ENCODE assay signal across 18 cellular contexts in the genomic region with DNA sequence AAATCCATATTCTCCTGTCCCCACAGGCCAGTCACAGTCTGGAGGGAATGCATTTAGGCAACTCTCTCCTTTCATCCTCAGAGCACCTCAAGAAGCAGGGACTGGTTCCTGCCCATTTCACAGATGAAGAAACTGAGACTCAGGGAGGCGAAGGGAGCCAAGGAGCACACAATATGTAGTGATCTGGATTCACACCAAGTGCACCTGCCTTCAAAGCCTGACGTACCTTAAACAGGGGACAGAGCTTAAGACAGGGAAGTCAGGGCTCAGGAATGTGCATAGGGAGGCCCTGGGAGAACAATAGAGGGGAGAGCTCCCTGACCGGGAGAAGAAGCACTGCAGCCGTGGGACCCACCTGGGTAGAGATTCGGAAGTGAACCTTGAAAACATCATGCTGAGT.
"Had no signal": no experiment of that assay in that cellular context is flagged by ENCODE, and none has a peak within 500 bp of the region (broad histone marks: within the 10 kb centered on the region; RNA-seq: fewer than 3 reads in every experiment).

No MANE protein-coding gene starts in this region.

- H3K9me3 Mint-ChIP-seq: naive thymus-derived CD8-positive, alpha-beta T cell; neural crest cell had no signal

- H3K4me1 Mint-ChIP-seq: naive thymus-derived CD8-positive, alpha-beta T cell; neural crest cell had no signal

- DNase-seq: cortex of kidney; dorsolateral prefrontal cortex; effector CD8-positive, alpha-beta T cell; glutamatergic neuron; kidney glomerular epithelial cell; mammary epithelial cell; mucosa of descending colon; naive thymus-derived CD8-positive, alpha-beta T cell; posterior cingulate gyrus; small intestine; stimulated activated CD4-positive, alpha-beta T cell treated with anti-CD3 and anti-CD28 coated beads, Interleukin-2, amount 100 ng/mL, for 48 hours; stimulated activated naive CD4-positive, alpha-beta T cell treated with Interleukin-2 at 50 U/mL for 16 hours; tibial artery; upper lobe of left lung; uterus had no signal

- H3K4me3 Mint-ChIP-seq: naive thymus-derived CD8-positive, alpha-beta T cell; neural crest cell had no signal

- H3K4me1 ChIP-seq: right atrium auricular region, tibial artery, upper lobe of left lung, uterus had no signal

- H3K27me3 ChIP-seq: right atrium auricular region, upper lobe of left lung, uterus had no signal

- ATAC-seq: esophagus mucosa; mucosa of descending colon; naive thymus-derived CD8-positive, alpha-beta T cell had no signal

- H3K4me3 ChIP-seq: dorsolateral prefrontal cortex, mucosa of descending colon, right atrium auricular region, tibial artery, upper lobe of left lung, uterus had no signal

- H3K9me3 ChIP-seq: mucosa of descending colon, right atrium auricular region, tibial artery, upper lobe of left lung, uterus had no signal

- H3K36me3 Mint-ChIP-seq: naive thymus-derived CD8-positive, alpha-beta T cell had no signal

- H3K36me3 ChIP-seq: right atrium auricular region, tibial artery, upper lobe of left lung, uterus had no signal

- H3K27ac ChIP-seq: right atrium auricular region, tibial artery, upper lobe of left lung, uterus had no signal
